ENCODE assay signal across 24 cellular contexts in the genomic region with DNA sequence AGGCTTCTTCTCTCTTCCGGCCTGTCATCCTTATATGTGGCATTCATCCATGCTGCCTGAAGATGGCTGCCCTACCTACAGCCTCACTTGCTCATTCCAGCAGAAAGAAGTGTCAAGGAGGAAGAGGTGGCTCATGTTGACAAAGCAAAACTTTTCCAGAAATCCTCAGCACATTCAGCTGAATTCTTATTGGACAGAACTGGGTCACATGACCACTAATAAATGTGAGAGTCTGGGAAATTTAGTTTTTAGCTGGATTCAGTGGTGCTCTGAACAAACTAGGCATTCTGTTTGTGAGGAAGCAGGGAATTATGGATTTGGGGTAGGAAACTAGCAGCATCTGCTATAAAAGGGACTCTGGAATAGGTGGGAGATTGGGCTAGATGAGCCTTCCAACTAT. TPM values are rescaled to one million over a fixed set of nuclear protein-coding genes. Genes with fewer than 3 reads are reported as not detected.
DNase-seq lines count a peak whose midpoint lies in the region; ATAC-seq, FAIRE-seq and TF ChIP-seq lines count a peak whose summit lies in the region.
"Had no signal": no experiment of that assay in that cellular context is flagged by ENCODE, and none has a peak within 500 bp of the region (broad histone marks: within the 10 kb centered on the region; RNA-seq: fewer than 3 reads in every experiment).

No MANE protein-coding gene starts in this region.

- H3K9me1 ChIP-seq in K562 (ENCODE audit: control insufficient read depth, insufficient read depth, low read length) = no peaks in the 10 kb centered on the region

- RAD21 ChIA-PET in HCT116 (lab: Charles Lee; ENCODE audit: low non-redundant PET in 1 of 2, low total read pairs in 2 of 2, uncharacterized antibody in 2 of 2, unreplicated experiment in 2 of 2) = no interaction called here

- in situ Hi-C loops in K562 (cut with MboI) (no loop called here), KBM-7 (cut with MboI; ENCODE audit: low pct_unique_long_range_greater_than_20kb, low sequenced_read_pairs) (no loop called here)

- H3K4me3 ChIP-seq in SK-N-SH (ENCODE audit: low read depth in 2 of 2, low read length in 1 of 2) (no peak overlapping the region), HCT116 (replicated peaks in 1 of 2; ENCODE audit: low read depth in 1 of 2, low read length in 2 of 2) (no peak overlapping the region), Karpas-422 (ENCODE audit: low read length) (no peak overlapping the region), K562 (no peak overlapping the region)
- H3K4me3 ChIP-seq: A549; BLaER1 treated with 17β-estradiol and CSF1 and Interleukin-3, amounts not matched to agents 10 nM and 100 nM had no signal

- no peak for TF ChIP-seq EP300 in SK-N-SH (IDR thresholded peaks at IDR 0.05; ENCODE audit: borderline replicate concordance in 1 of 2, low read depth in 1 of 2, low read length in 1 of 2)
- TF ChIP-seq EP300 in K562 (IDR thresholded peaks at IDR 0.05; ENCODE audit: low read length) = no peak

- H3K4me1 ChIP-seq in SK-N-SH (ENCODE audit: control insufficient read depth in 1 of 2, insufficient read depth in 2 of 2, low read depth in 1 of 2, low read length in 1 of 2) (peaks cover 0 to 4% of the 10 kb centered on the region in 2 experiments; a peak in 2 of 4 replicates), HCT116 (ENCODE audit: control insufficient read depth in 1 of 2, insufficient read depth in 2 of 2, low read length in 2 of 2) (peaks cover 0 to 10% of the 10 kb centered on the region in 2 experiments; a peak in 2 of 4 replicates), Karpas-422 (ENCODE audit: low read length) (peaks cover 51% of the 10 kb centered on the region), K562 (replicated peaks in 1 of 2; ENCODE audit: control insufficient read depth in 2 of 2, insufficient read depth in 2 of 2, low read length in 2 of 2) (no peaks in the 10 kb centered on the region)
- H3K4me1 ChIP-seq: A549, Caco-2 had no signal

- H3K27me3 ChIP-seq in SK-N-SH (ENCODE audit: insufficient read depth) (no peaks in the 10 kb centered on the region), HCT116 (ENCODE audit: insufficient read depth, low read length) (no peaks in the 10 kb centered on the region), Karpas-422 (ENCODE audit: low read length) (no peaks in the 10 kb centered on the region), K562 (ENCODE audit: control insufficient read depth in 2 of 2, insufficient read depth in 2 of 2, low read length in 2 of 2) (peaks cover 0 to 4% of the 10 kb centered on the region in 2 experiments; a peak in 3 of 5 replicates)

- H3F3A ChIP-seq in SK-N-SH (replicated peaks; ENCODE audit: insufficient read depth) = no peaks in the 10 kb centered on the region

- POLR2A ChIA-PET in SK-N-SH (lab: Yijun Ruan, JAX) (no interaction called here), HCT116 (lab: Charles Lee) (no interaction called here), K562 (lab: Yijun Ruan, JAX) (no interaction called here)

- intact Hi-C loops in HCT116 (cut with micrococcal nuclease) (no loop called here), K562 (cut with micrococcal nuclease) (no loop called here)

- 38% methylated on average over 1 of the region's 1 CpG for WGBS in SK-N-SH (ENCODE audit: low lambda C conversion rate)
- 8% methylated on average over 1 of the region's 1 CpG for WGBS in K562 (ENCODE audit: insufficient coverage, low coverage, missing lambda C conversion rate)

- no peaks in the 10 kb centered on the region for H4K20me1 ChIP-seq in SK-N-SH (ENCODE audit: insufficient read depth)
- H4K20me1 ChIP-seq in HCT116 (ENCODE audit: insufficient read depth) = no peaks in the 10 kb centered on the region
- no peaks in the 10 kb centered on the region for H4K20me1 ChIP-seq in Karpas-422 (ENCODE audit: insufficient read depth, low read depth, low read length)
- no peaks in the 10 kb centered on the region for H4K20me1 ChIP-seq in K562 (replicated peaks; ENCODE audit: control insufficient read depth, insufficient read depth, low read length)
- H4K20me1 ChIP-seq: BLaER1 treated with 17β-estradiol and CSF1 and Interleukin-3, amounts not matched to agents 10 nM and 100 nM had no signal

- H3K9ac ChIP-seq in SK-N-SH (no peak overlapping the region), HCT116 (ENCODE audit: low read length) (no peak overlapping the region), Karpas-422 (ENCODE audit: low read length) (no peak overlapping the region), K562 (ENCODE audit: insufficient read depth in 1 of 2, low read depth in 2 of 2, low read length in 2 of 2) (no peak overlapping the region)
- H3K9ac ChIP-seq: BLaER1 treated with 17β-estradiol and CSF1 and Interleukin-3, amounts not matched to agents 10 nM and 100 nM had no signal

- no peaks in the 10 kb centered on the region for H3K9me2 ChIP-seq in SK-N-SH
- H3K9me2 ChIP-seq in HCT116 (ENCODE audit: insufficient read depth) = no peaks in the 10 kb centered on the region
- no peaks in the 10 kb centered on the region for H3K9me2 ChIP-seq in Karpas-422 (replicated peaks; ENCODE audit: insufficient read depth, low read length)

- H3K36me3 ChIP-seq in SK-N-SH (replicated peaks in 1 of 2; ENCODE audit: control insufficient read depth in 1 of 2, insufficient read depth in 2 of 2, low read length in 1 of 2) (no peaks in the 10 kb centered on the region), HCT116 (ENCODE audit: control insufficient read depth in 1 of 2, insufficient read depth in 2 of 2, low read length in 2 of 2) (no peaks in the 10 kb centered on the region), Karpas-422 (ENCODE audit: insufficient read depth, low read length) (no peaks in the 10 kb centered on the region), K562 (ENCODE audit: control insufficient read depth, insufficient read depth, low read length) (no peaks in the 10 kb centered on the region)
- H3K36me3 ChIP-seq: BLaER1 treated with 17β-estradiol and CSF1 and Interleukin-3, amounts not matched to agents 10 nM and 100 nM had no signal

- FAIRE-seq in K562 (lab: Jason Lieb, UNC) = no peak
- no peak for FAIRE-seq in GM12892 (lab: Jason Lieb, UNC)
- FAIRE-seq: A549, D721Med, G401.6, GM12891, GM18507 had no signal

- H3K79me2 ChIP-seq in SK-N-SH (ENCODE audit: insufficient read depth) (no peaks in the 10 kb centered on the region), HCT116 (ENCODE audit: insufficient read depth, low read length) (no peaks in the 10 kb centered on the region), Karpas-422 (ENCODE audit: low read length) (no peaks in the 10 kb centered on the region), K562 (ENCODE audit: control insufficient read depth, insufficient read depth, low read length) (no peaks in the 10 kb centered on the region)

- no peaks in the 10 kb centered on the region for H3K9me3 ChIP-seq in SK-N-SH
- H3K9me3 ChIP-seq in HCT116 (ENCODE audit: control insufficient read depth in 1 of 2, insufficient read depth in 1 of 2, low read depth in 1 of 2, low read length in 2 of 2) = no peaks in the 10 kb centered on the region
- H3K9me3 ChIP-seq in Karpas-422 (ENCODE audit: low read length) = no peaks in the 10 kb centered on the region
- no peaks in the 10 kb centered on the region for H3K9me3 ChIP-seq in K562 (replicated peaks; ENCODE audit: control insufficient read depth, insufficient read depth, low read depth, low read length)
- H3K9me3 ChIP-seq: A549; BLaER1 treated with 17β-estradiol and CSF1 and Interleukin-3, amounts not matched to agents 10 nM and 100 nM; Caco-2 had no signal

- DNase-seq in SK-N-SH (no peak), HCT116 (ENCODE audit: low read depth, low spot score) (no peak), Karpas-422 (no peak), K562 (ENCODE audit: extremely low read depth in 1 of 4, low spot score in 3 of 4) (no peak), KBM-7 (no peak), GM12892 (ENCODE audit: insufficient read length) (no peak)
- DNase-seq in stimulated activated CD4-positive, alpha-beta T cell treated with anti-CD3 and anti-CD28 coated beads, Interleukin-15, amount 100 ng/mL, for 24 hours = no peak
- DNase-seq: AML-193; Caco-2; Calu3; CD4-positive, alpha-beta T cell; CD8-positive, alpha-beta T cell; DMS79 treated with DMSO at 0.1 percent for 48 hours; GF-D8 had no signal

- H3K4me2 ChIP-seq in SK-N-SH (no peak overlapping the region), HCT116 (ENCODE audit: low read length) (no peak overlapping the region), Karpas-422 (ENCODE audit: low read depth, low read length, poor library complexity, severe bottlenecking) (no peak overlapping the region), K562 (ENCODE audit: insufficient read depth, low read length) (no peak overlapping the region)
- H3K4me2 ChIP-seq: A549; BLaER1 treated with 17β-estradiol and CSF1 and Interleukin-3, amounts not matched to agents 10 nM and 100 nM had no signal

- BruUV-seq in HCT116 (replicated peaks; lab: Mats Ljungman, UMichigan) (no TSS peak), K562 (replicated peaks; lab: Mats Ljungman, UMichigan) (no TSS peak)

- TF ChIP-seq CTCF in SK-N-SH (IDR thresholded peaks at IDR 0.05) (no peak), HCT116 (IDR thresholded peaks at IDR 0.05 in 2 of 3, conservative IDR thresholded peaks at IDR 0.05 in 1 of 3; ENCODE audit: borderline replicate concordance in 1 of 3, insufficient read depth in 1 of 3, low read depth in 2 of 3, low read length in 2 of 3) (no peak), K562 (IDR thresholded peaks at IDR 0.05 in 2 of 3, conservative IDR thresholded peaks at IDR 0.05 in 1 of 3; ENCODE audit: insufficient read depth in 2 of 3, low read depth in 1 of 3, low read length in 3 of 3) (no peak)

- TF ChIP-seq RAD21 in SK-N-SH (IDR thresholded peaks at IDR 0.05; ENCODE audit: low read length) = no peak
- no peak for TF ChIP-seq RAD21 in HCT116 (IDR thresholded peaks at IDR 0.05; ENCODE audit: low read depth)
- no peak for TF ChIP-seq RAD21 in K562 (CRISPR knock-in tag; conservative IDR thresholded peaks at IDR 0.05 in 1 of 2, IDR thresholded peaks at IDR 0.05 in 1 of 2)

- CTCF ChIA-PET in SK-N-SH (lab: Yijun Ruan, JAX) (interaction anchor here (1.1 to 2.6 kb wide), 2 partner anchors 64 to 80 kb away, joined by 3 to 16 read pairs; no protein-coding TSS in a partner anchor), HCT116 (lab: Charles Lee) (no interaction called here), K562 (lab: Yijun Ruan, JAX; ENCODE audit: low intra/inter-chr PET ratio) (no interaction called here)

- H3K27ac ChIP-seq in SK-N-SH (ENCODE audit: low read depth in 2 of 2, low read length in 1 of 2) = no peak overlapping the region
- no peak overlapping the region for H3K27ac ChIP-seq in HCT116 (ENCODE audit: low read depth, low read length)
- H3K27ac ChIP-seq in Karpas-422 (ENCODE audit: low read length) = no peak overlapping the region
- H3K27ac ChIP-seq in K562 (ENCODE audit: extremely low read depth, low read depth, low read length) = no peak overlapping the region
- H3K27ac ChIP-seq: 22Rv1; A549; BLaER1 treated with 17β-estradiol and CSF1 and Interleukin-3, amounts not matched to agents 10 nM and 100 nM; C4-2B had no signal

- no peak overlapping the region for H2AFZ ChIP-seq in SK-N-SH (ENCODE audit: low read depth)
- peak overlapping the region; percentile 35 for H2AFZ ChIP-seq in HCT116 (ENCODE audit: low read depth, low read length, poor library complexity, severe bottlenecking)
- H2AFZ ChIP-seq in Karpas-422 (ENCODE audit: low read length) = peak overlapping the region; percentile 88
- no peak overlapping the region for H2AFZ ChIP-seq in K562 (ENCODE audit: low read depth, low read length)

- ATAC-seq in SK-N-SH treated with all-trans-retinoic acid at 6 μM for 48 hours = no peak
- ATAC-seq in HCT116 = no peak
- ATAC-seq in K562 = no peak
- ATAC-seq: A549; CD8-positive, alpha-beta T cell had no signal

- TF ChIP-seq POLR2A in HCT116 (IDR thresholded peaks at IDR 0.05; ENCODE audit: borderline replicate concordance, extremely low read depth, insufficient read depth, insufficient read length) (no peak), K562 (conservative IDR thresholded peaks at IDR 0.05) (no peak), GM12892 (IDR thresholded peaks at IDR 0.05; ENCODE audit: low read depth, low read length) (no peak)

RNA-seq across cellular contexts. Expression of a gene that starts 58.6 kb away (rescaled TPM):
- polyA plus RNA-seq in SK-N-SH (2012; rRNA removed) (0.02 TPM in 1 of 2 replicates, not detected in the other), K562 (2011; rRNA removed) (4.3 TPM in 1 of 2 replicates, not detected in the other), K562 (2014; fragmentation: Illumina TruSeq; extraction: Trizol) (0.15 and 0.21 TPM in 2 replicates), K562 (2014; fragmentation: Nextera tagmentation; extraction: Ambion mirVana) (under 1 TPM; 0.13 to 0.32 TPM), K562 (2014; rRNA removed) (0.12 TPM in 1 of 2 replicates, not detected in the other)
- 0.13 and 0.14 TPM in 2 replicates for polyA plus RNA-seq in SK-N-SH (2012; cell fraction: cytosol; rRNA removed)
- 0.13 TPM in 1 of 2 replicates, not detected in the other for polyA plus RNA-seq in SK-N-SH (2012; cell fraction: nucleus; rRNA removed)
- total RNA-seq in HCT116 (2021; ENCODE audit: unreplicated experiment) (2.1 TPM), K562 (2014; rRNA removed) (0.41 and 2.1 TPM in 2 replicates), K562 (2014; rRNA removed; fragmentation: Illumina TruSeq; extraction: Trizol) (0.29 and 0.33 TPM in 2 replicates), K562 (2015; rRNA removed; fragmentation: Illumina TruSeq; extraction: Trizol) (0.29 and 0.94 TPM in 2 replicates), K562 (2021) (0.38 and 0.44 TPM in 2 replicates)
- polyA plus RNA-seq in HCT116 (2012) = 1.1 and 1.7 TPM in 2 replicates
- 3.3 and 9.1 TPM in 2 replicates for total RNA-seq in Karpas-422 (2014; rRNA removed; shearing (Covaris generic); ENCODE audit: low replicate concordance)
- total RNA-seq in K562 (2011; cell fraction: chromatin; rRNA removed; ENCODE audit: low replicate concordance) = not detected in 2 replicates
- total RNA-seq in K562 (2011; cell fraction: nucleolus; rRNA removed) = not detected in 2 replicates
- total RNA-seq in K562 (2011; cell fraction: nucleoplasm; rRNA removed) = 1.5 TPM in 1 of 2 replicates, not detected in the other
- polyA plus RNA-seq in K562 (2011; cell fraction: cytosol; rRNA removed) = 2.4 TPM in 1 of 2 replicates, not detected in the other
- polyA plus RNA-seq in K562 (2011; cell fraction: nucleus; rRNA removed) = 5.2 TPM in 1 of 2 replicates, not detected in the other
- 0.18 and 0.26 TPM in 2 replicates for polyA plus RNA-seq in K562 (2012)
- 0.56 and 7.5 TPM in 2 replicates for polyA minus RNA-seq in K562 (2011; rRNA and poly(A)+ RNA removed)
- 4.1 TPM in 1 of 2 replicates, not detected in the other for polyA minus RNA-seq in K562 (2011; cell fraction: cytosol; rRNA and poly(A)+ RNA removed)
- 10.6 TPM in 1 of 2 replicates, not detected in the other for polyA minus RNA-seq in K562 (2011; cell fraction: nucleus; rRNA and poly(A)+ RNA removed)
- polyA plus RNA-seq in GM12892 (2012; ENCODE audit: missing spikeins) = not detected
- polyA plus RNA-seq: BJ had no signal

Comparison
In these comparisons a context has a peak if more than half of its experiments do, and no peak if none do; other contexts are left out.
1. H2AFZ ChIP-seq: peak in HCT116 (single experiment) and Karpas-422 (single experiment); none in SK-N-SH (single experiment) and K562 (single experiment).